ENCODE assay signal across 22 cellular contexts in the genomic region with DNA sequence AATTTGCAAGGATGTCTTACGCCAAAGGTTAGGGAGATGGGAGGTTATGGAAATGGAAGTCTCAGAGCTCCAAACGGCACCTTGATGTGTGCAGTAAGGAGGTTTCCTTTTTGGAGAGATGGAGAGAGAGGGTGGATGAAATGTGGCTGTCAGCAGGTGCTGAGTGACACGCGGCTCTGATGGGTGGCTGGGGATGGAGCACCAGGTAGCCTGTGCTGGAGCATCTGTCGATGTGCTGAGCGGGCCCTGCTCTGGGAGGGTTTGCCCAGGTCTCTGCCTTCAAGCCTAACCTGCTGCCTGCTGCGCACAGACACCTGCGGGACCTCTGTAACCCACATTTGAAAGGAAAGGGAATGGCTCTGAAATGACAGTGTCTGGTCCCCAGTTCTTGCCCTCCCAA. TPM values are rescaled to one million over a fixed set of nuclear protein-coding genes. Genes with fewer than 3 reads are reported as not detected.
A peak's percentile ranks its signal among the peaks of the same experiment; 100 is the strongest.
DNase-seq lines count a peak whose midpoint lies in the region; ATAC-seq, FAIRE-seq and TF ChIP-seq lines count a peak whose summit lies in the region.
"Had no signal": no experiment of that assay in that cellular context is flagged by ENCODE, and none has a peak within 500 bp of the region (broad histone marks: within the 10 kb centered on the region; RNA-seq: fewer than 3 reads in every experiment).

No MANE protein-coding gene starts in this region.

- H3K27me3 Mint-ChIP-seq in WTC11 (ENCODE audit: low read depth) (no peaks in the 10 kb centered on the region), endothelial cell (ENCODE audit: unreplicated experiment) (peaks cover 5% of the 10 kb centered on the region)
- H3K27me3 Mint-ChIP-seq: CD4-positive, alpha-beta T cell had no signal

- no peak overlapping the region for H2BK20ac ChIP-seq in H1 (ENCODE audit: low read length)

- no peaks in the 10 kb centered on the region for H3K9me3 Mint-ChIP-seq in WTC11
- no peaks in the 10 kb centered on the region for H3K9me3 Mint-ChIP-seq in endothelial cell (ENCODE audit: unreplicated experiment)
- H3K9me3 Mint-ChIP-seq: CD4-positive, alpha-beta T cell; HFFc6 had no signal

- no peaks in the 10 kb centered on the region for H3K36me3 ChIP-seq in H1 (ENCODE audit: control insufficient read depth in 2 of 4, insufficient read depth in 4 of 4, low read length in 3 of 4)
- no peaks in the 10 kb centered on the region for H3K36me3 ChIP-seq in spleen

- POLR2A ChIA-PET in WTC11 (lab: Charles Lee) = interaction anchor here (0.7 kb wide), 1 partner anchor 55 kb away, joined by 3 read pairs; no protein-coding TSS in a partner anchor
- POLR2A ChIA-PET in H1 (lab: Charles Lee; ENCODE audit: partially characterized antibody) = no interaction called here

- H3K27ac Mint-ChIP-seq in WTC11 (peak overlapping the region; percentile 75; the same call in 1 of the 2 replicates), endothelial cell (ENCODE audit: unreplicated experiment) (no peak overlapping the region)
- H3K27ac Mint-ChIP-seq: CD4-positive, alpha-beta T cell; HFFc6; IgD-negative memory B cell had no signal

- H3K4me3 Mint-ChIP-seq in WTC11 (no peak overlapping the region), endothelial cell (ENCODE audit: unreplicated experiment) (no peak overlapping the region)
- H3K4me3 Mint-ChIP-seq: CD4-positive, alpha-beta T cell; HFFc6; IgD-negative memory B cell had no signal

- H4K8ac ChIP-seq in H1 (ENCODE audit: extremely low read depth, insufficient read depth, low read length) = no peak overlapping the region

- 85% methylated on average over 8 of the region's 8 CpGs; no CpG with 5 or more reads in 1 of the 2 experiments for WGBS in H1 (ENCODE audit: extremely low coverage in 1 of 2, insufficient coverage in 1 of 2, insufficient read length in 1 of 2, insufficient replicate concordance in 2 of 2, low coverage in 1 of 2, low lambda C conversion rate in 2 of 2, missing lambda C conversion rate in 1 of 2), 2 experiments
- 89 to 95% (median 93%) methylated on average over 8 of the region's 8 CpGs for WGBS in spleen, 5 donors

- intact Hi-C loops in spleen (cut with DNase I; ENCODE audit: low total_unique reads) = no loop called here

- ATAC-seq in WTC11 = no peak
- no peak for ATAC-seq in GM18520 (IDR thresholded peaks at IDR 0.05; ENCODE audit: unreplicated experiment)
- ATAC-seq: A549 had no signal

- H3K27me3 ChIP-seq in H1 (replicated peaks in 1 of 4; ENCODE audit: control insufficient read depth in 3 of 4, extremely low read depth in 1 of 4, insufficient read depth in 3 of 4, low read length in 3 of 4) (no peaks in the 10 kb centered on the region), spleen (replicated peaks in 1 of 7) (no peaks in the 10 kb centered on the region)

- no peaks in the 10 kb centered on the region for H3K9me3 ChIP-seq in H1 (ENCODE audit: insufficient read depth in 2 of 2, low read depth in 1 of 2, low read length in 1 of 2)
- no peaks in the 10 kb centered on the region for H3K9me3 ChIP-seq in spleen
- H3K9me3 ChIP-seq: A549 had no signal

- H3K4me1 ChIP-seq in H1 (replicated peaks in 1 of 4; ENCODE audit: control insufficient read depth in 3 of 4, insufficient read depth in 4 of 4, low read length in 3 of 4) = peaks cover 14 to 36% (median 30%) of the 10 kb centered on the region in 4 experiments
- no peaks in the 10 kb centered on the region for H3K4me1 ChIP-seq in spleen
- H3K4me1 ChIP-seq: A549 had no signal

- TF ChIP-seq POLR2A in H1 (IDR thresholded peaks at IDR 0.05; ENCODE audit: control extremely low read depth in 1 of 2, low read depth in 2 of 2, low read length in 2 of 2) (no peak), spleen (IDR thresholded peaks at IDR 0.05) (no peak)

- H2BK12ac ChIP-seq in H1 (ENCODE audit: low read depth, low read length) = no peak overlapping the region; the same call in 1 of the 2 replicates

- no peak for TF ChIP-seq CTCF in WTC11 (IDR thresholded peaks at IDR 0.05)
- TF ChIP-seq CTCF in H1 (IDR thresholded peaks at IDR 0.05; ENCODE audit: control extremely low read depth in 1 of 3, insufficient read depth in 1 of 3, low read depth in 1 of 3, low read length in 3 of 3) = no peak
- TF ChIP-seq CTCF in spleen (IDR thresholded peaks at IDR 0.05 in 8 of 11, conservative IDR thresholded peaks at IDR 0.05 in 3 of 11) = no peak
- no peak for TF ChIP-seq CTCF in endothelial cell (IDR thresholded peaks at IDR 0.05; ENCODE audit: unreplicated experiment)
- TF ChIP-seq CTCF in foreskin fibroblast (IDR thresholded peaks at IDR 0.05; ENCODE audit: low read depth, low read length) = no peak

- no peaks in the 10 kb centered on the region for H3K23me2 ChIP-seq in H1 (ENCODE audit: low read depth, low read length)

- peak; percentile 22 for DNase-seq in NCI-H2171 treated with DMSO at 0.1 percent for 48 hours (lab: John Stamatoyannopoulos, UW)
- no peak for DNase-seq in NCI-H2171 (lab: John Stamatoyannopoulos, UW)
- DNase-seq in WTC11 (ENCODE audit: low spot score) = no peak
- DNase-seq in H1 (ENCODE audit: low read depth in 1 of 2, low spot score in 2 of 2) = no peak
- peak; percentile 55 for DNase-seq in spleen
- DNase-seq in endothelial cell (ENCODE audit: low spot score) = no peak
- no peak for DNase-seq in foreskin fibroblast
- DNase-seq: AML-193; CD4-positive, alpha-beta T cell; DMS153; DMS79; GDM1; GM23248; HCEC 1CT; HFFc6 had no signal

- no peak overlapping the region for H3K23ac ChIP-seq in H1 (ENCODE audit: insufficient read length)

- H3K36me3 Mint-ChIP-seq in WTC11 (no peaks in the 10 kb centered on the region), endothelial cell (ENCODE audit: low read depth, unreplicated experiment) (peaks cover 6% of the 10 kb centered on the region)
- H3K36me3 Mint-ChIP-seq: IgD-negative memory B cell had no signal

- H2BK15ac ChIP-seq in H1 (ENCODE audit: low read length) = no peak overlapping the region

- H3K18ac ChIP-seq in H1 (ENCODE audit: extremely low read depth, low read length) = no peak overlapping the region

- no peak for FAIRE-seq in H1 (lab: Jason Lieb, UNC)
- FAIRE-seq: A549, H54, HTR-8/SVneo had no signal

- H4K5ac ChIP-seq in H1 (ENCODE audit: insufficient read length, low read depth, low read length) = no peak overlapping the region

- H3K4me2 ChIP-seq in H1 (ENCODE audit: insufficient read depth in 1 of 2, low read depth in 2 of 2, low read length in 2 of 2) = no peak overlapping the region
- H3K4me2 ChIP-seq: A549 had no signal

- H3K4me1 Mint-ChIP-seq in WTC11 = peaks cover 82% of the 10 kb centered on the region
- peaks cover 25% of the 10 kb centered on the region for H3K4me1 Mint-ChIP-seq in endothelial cell (ENCODE audit: unreplicated experiment)

- H2AK5ac ChIP-seq in H1 (ENCODE audit: low read depth, low read length) = peak overlapping the region; percentile 29; the same call in 1 of the 2 replicates

- CTCF ChIA-PET in WTC11 (lab: Charles Lee) (interaction anchor here (1.7 to 2.0 kb wide), 2 partner anchors 34 to 41 kb away, joined by 5 to 7 read pairs; no protein-coding TSS in a partner anchor), H1 (lab: Charles Lee; ENCODE audit: partially characterized antibody) (interaction anchor here (0.6 to 1.2 kb wide), 4 partner anchors 10 to 63 kb away, joined by 3 to 4 read pairs (median 4); no protein-coding TSS in a partner anchor)

- TF ChIP-seq EP300 in H1 (IDR thresholded peaks at IDR 0.05; ENCODE audit: borderline replicate concordance in 1 of 2, low read depth in 2 of 2, low read length in 2 of 2) = no peak

- no peak overlapping the region for H2AFZ ChIP-seq in H1 (ENCODE audit: low read length)
- H2AFZ ChIP-seq: GM23248 had no signal

- H4K91ac ChIP-seq in H1 (replicated peaks; ENCODE audit: insufficient read length, low read length) = no peak overlapping the region

- H2BK120ac ChIP-seq in H1 (replicated peaks; ENCODE audit: low read depth, low read length) = no peak overlapping the region

- no peak overlapping the region; the same call in 1 of the 2 replicates for H2BK5ac ChIP-seq in H1 (ENCODE audit: low read depth, low read length)

- H3K4me3 ChIP-seq in H1 (ENCODE audit: extremely low read depth in 1 of 4, insufficient read depth in 2 of 4, low read depth in 3 of 4, low read length in 4 of 4) (no peak overlapping the region), spleen (no peak overlapping the region), foreskin fibroblast (ENCODE audit: low read depth in 1 of 2, low read length in 2 of 2) (no peak overlapping the region)
- H3K4me3 ChIP-seq: A549, GM23248 had no signal

- H3K56ac ChIP-seq in H1 (replicated peaks; ENCODE audit: insufficient read length, low read depth, low read length) = no peak overlapping the region

- peaks cover 0 to 1% of the 10 kb centered on the region in 2 experiments for H4K20me1 ChIP-seq in H1 (replicated peaks in 1 of 2; ENCODE audit: control insufficient read depth in 1 of 2, insufficient read depth in 2 of 2, low read length in 2 of 2)

- no peak overlapping the region; a peak in 1 of 7 replicates for H3K9ac ChIP-seq in H1 (replicated peaks in 1 of 4; ENCODE audit: extremely low read depth in 1 of 4, low read depth in 3 of 4, low read length in 3 of 4)
- H3K9ac ChIP-seq: GM23248 had no signal

- H3K79me1 ChIP-seq in H1 (ENCODE audit: low read depth, low read length) = peaks cover 22% of the 10 kb centered on the region

- H3K27ac ChIP-seq in H1 (ENCODE audit: low read depth, low read length) (no peak overlapping the region), spleen (no peak overlapping the region)
- H3K27ac ChIP-seq: 22Rv1, A549, C4-2B, GM23248 had no signal

- peaks cover 0 to 78% of the 10 kb centered on the region in 2 experiments; a peak in 2 of 4 replicates for H3K79me2 ChIP-seq in H1 (ENCODE audit: control insufficient read depth in 1 of 2, insufficient read depth in 2 of 2, low read length in 2 of 2)

- TF ChIP-seq RAD21 in H1 (IDR thresholded peaks at IDR 0.05 in 1 of 2, conservative IDR thresholded peaks at IDR 0.05 in 1 of 2; ENCODE audit: low read depth in 2 of 2, low read length in 2 of 2) = no peak

- H3K14ac ChIP-seq in H1 (ENCODE audit: insufficient read length) = no peak overlapping the region

- H3K4ac ChIP-seq in H1 (replicated peaks; ENCODE audit: insufficient read length, low read depth, low read length) = no peak overlapping the region

TF ChIP-seq in H1, 55 proteins besides CTCF, POLR2A, EP300 and RAD21 (continues in another document):
- no peak for TF ChIP-seq HDAC2 (IDR thresholded peaks at IDR 0.05; ENCODE audit: borderline replicate concordance in 1 of 2, low read depth in 2 of 2, low read length in 2 of 2)

RNA-seq across cellular contexts. Expression of gene CABLES1, which starts 37.7 kb away (rescaled TPM):
- total RNA-seq in WTC11 (2021) = 15.4 to 18.0 TPM (median 17.0 TPM) in 3 replicates
- total RNA-seq in H1 (2021; fragmentation: NEBNext Ultra II Directional; extraction: Animal tissue kit (Norgen Biotek cat#: 25700)) = 26.4 and 28.0 TPM in 2 replicates
- 8.3 and 9.2 TPM in 2 replicates for polyA plus RNA-seq in H1 (2011; rRNA removed)
- 9.1 TPM for polyA plus RNA-seq in H1 (2011; cell fraction: cytosol; rRNA removed)
- polyA plus RNA-seq in H1 (2011; cell fraction: nucleus; rRNA removed) = 17.4 TPM
- polyA plus RNA-seq in H1 (2012, experiment 1 of 2) = 15.3 to 18.2 TPM (median 16.6 TPM) in 4 replicates
- polyA plus RNA-seq in H1 (2012, experiment 2 of 2) = 11.8 TPM
- 11.0 TPM for polyA plus RNA-seq in H1 (2013, experiment 1 of 2)
- polyA plus RNA-seq in H1 (2013, experiment 2 of 2) = 9.9 TPM
- polyA minus RNA-seq in H1 (2011; rRNA and poly(A)+ RNA removed) = 13.6 and 21.1 TPM in 2 replicates
- 15.0 TPM for polyA minus RNA-seq in H1 (2011; cell fraction: cytosol; rRNA and poly(A)+ RNA removed)
- polyA minus RNA-seq in H1 (2011; cell fraction: nucleus; rRNA and poly(A)+ RNA removed) = 27.9 TPM
- total RNA-seq in spleen = 10 to 100 TPM in 2 of 7 donors, 1 to 10 TPM in 5; 4.2 to 18.7 (median 8.0) TPM
- 1 to 10 TPM; 1.7 to 2.3 (median 1.8) TPM for polyA plus RNA-seq in spleen
- total RNA-seq in endothelial cell (ENCODE audit: unreplicated experiment) = 24.9 TPM
- total RNA-seq: CD4-positive, alpha-beta T cell had no signal

Comparison
In these comparisons a context has a peak if more than half of its experiments do, and no peak if none do; other contexts are left out.
1. DNase-seq: peak in NCI-H2171 treated with DMSO at 0.1 percent for 48 hours (single experiment) and spleen (single experiment); none in NCI-H2171 (single experiment), WTC11 (single experiment), H1 (0 of 2), endothelial cell (single experiment) and foreskin fibroblast (0 of 2).